8 cellular contexts compared by ENCODE assay signal in the genomic region with DNA sequence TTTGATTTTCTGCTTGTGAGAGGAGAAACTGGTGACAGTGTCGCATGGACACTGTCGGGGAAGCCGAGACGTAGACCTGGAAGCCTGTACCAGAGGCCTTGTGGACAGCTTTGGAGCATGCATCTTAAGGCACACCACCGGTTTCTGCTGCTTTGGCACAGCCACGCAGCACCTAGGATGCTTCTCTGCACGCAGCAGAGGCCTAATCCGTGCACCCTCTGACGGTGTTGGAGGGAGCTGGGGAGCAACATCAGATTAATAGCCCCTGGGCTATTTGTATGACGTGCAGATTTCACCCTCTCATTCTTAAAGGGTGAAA. TPM values are rescaled to one million over a fixed set of nuclear protein-coding genes. Genes with fewer than 3 reads are reported as not detected.
DNase-seq lines count a peak whose midpoint lies in the region; ATAC-seq and TF ChIP-seq lines count a peak whose summit lies in the region.

No MANE protein-coding gene starts in this region.

- no peaks in the 10 kb centered on the region for H3K9me2 ChIP-seq in OCI-LY7 (ENCODE audit: insufficient read depth, low read length)

- intact Hi-C loops in OCI-LY7 (cut with micrococcal nuclease; ENCODE audit: unreplicated experiment) = loop anchor here (1.0 to 5.0 kb wide), 8 partner anchors 38 to 824 kb away; a partner anchor contains a TSS

- CTCF ChIA-PET in OCI-LY7 (lab: Charles Lee; ENCODE audit: unreplicated experiment) = interaction anchor here (1.1 to 6.2 kb wide), 4 partner anchors 37 to 460 kb away, joined by 4 to 53 read pairs (median 6); no protein-coding TSS in a partner anchor

- TF ChIP-seq CTCF in OCI-LY7 (conservative IDR thresholded peaks at IDR 0.05; ENCODE audit: low read length) (no peak), epithelial cell of esophagus (IDR thresholded peaks at IDR 0.05; ENCODE audit: insufficient read depth, low read depth, low read length, missing control alignments) (no peak), osteoblast (IDR thresholded peaks at IDR 0.05; ENCODE audit: extremely low read depth, low read depth, low read length) (no peak)

- H3K27me3 ChIP-seq in osteoblast (ENCODE audit: insufficient read depth, low read length) = no peaks in the 10 kb centered on the region

- no TSS peak for BruUV-seq in OCI-LY7 (replicated peaks; lab: Mats Ljungman, UMichigan)

- no peak for DNase-seq in T-helper 2 cell treated with Interferon-gamma antibody and Interleukin-4, amounts not matched to agents 5 μg/mL and 100 μg/mL, for 36 hours (ENCODE audit: low spot score)
- DNase-seq in T-helper 2 cell = no peak
- peak; percentile 81 for DNase-seq in OCI-LY7 (ENCODE audit: low spot score)
- no peak for DNase-seq in epithelial cell of esophagus (ENCODE audit: low read depth)
- peak; percentile 78 for DNase-seq in osteoblast (ENCODE audit: insufficient read length, low spot score, missing footprints)
- no peak for DNase-seq in NCI-H1930 (lab: John Stamatoyannopoulos, UW)
- no peak for DNase-seq in NCI-H2029 (lab: John Stamatoyannopoulos, UW)

- peak overlapping the region; percentile 75 for H3K4me3 ChIP-seq in OCI-LY7 (ENCODE audit: low read depth, low read length, poor library complexity, severe bottlenecking)
- peak overlapping the region; percentile 92 for H3K4me3 ChIP-seq in epithelial cell of esophagus (ENCODE audit: low read length)
- peak overlapping the region; percentile 96 for H3K4me3 ChIP-seq in osteoblast (ENCODE audit: insufficient read depth, low read length)

- H3K4me1 ChIP-seq in OCI-LY7 (ENCODE audit: insufficient read depth, low read length, poor library complexity, severe bottlenecking) (peaks cover 31% of the 10 kb centered on the region), osteoblast (ENCODE audit: insufficient read depth, low read length) (peaks cover 36% of the 10 kb centered on the region)

- POLR2A ChIA-PET in OCI-LY7 (lab: Charles Lee) = interaction anchor here (0.7 to 9.8 kb wide), 14 partner anchors 29 to 460 kb away, joined by 3 to 127 read pairs (median 6); a partner anchor contains a TSS

- peak overlapping the region; percentile 90 for H3K4me3 Mint-ChIP-seq in T-helper 2 cell treated with Interferon-gamma antibody and Interleukin-4, amounts not matched to agents 5 μg/mL and 100 μg/mL, for 36 hours

- H3K36me3 ChIP-seq in OCI-LY7 (ENCODE audit: insufficient read depth, low read length) = peaks cover 27% of the 10 kb centered on the region
- peaks cover 3% of the 10 kb centered on the region for H3K36me3 ChIP-seq in osteoblast (ENCODE audit: insufficient read depth, low read length)

- H3K9me3 ChIP-seq in OCI-LY7 (ENCODE audit: low read length) (0 out of 2 replicates have a peak, but pooled peaks cover 3% of the 10 kb centered on the region), osteoblast (ENCODE audit: low read depth, low read length) (no peaks in the 10 kb centered on the region)

- H3K9me3 Mint-ChIP-seq in T-helper 2 cell treated with Interferon-gamma antibody and Interleukin-4, amounts not matched to agents 5 μg/mL and 100 μg/mL, for 36 hours = no peaks in the 10 kb centered on the region

- H4K20me1 ChIP-seq in OCI-LY7 (ENCODE audit: insufficient read depth, low read length) = no peaks in the 10 kb centered on the region
- H4K20me1 ChIP-seq in osteoblast (ENCODE audit: insufficient read depth, low read length) = no peaks in the 10 kb centered on the region

- peak overlapping the region; percentile 41 for H3K27ac Mint-ChIP-seq in T-helper 2 cell treated with Interferon-gamma antibody and Interleukin-4, amounts not matched to agents 5 μg/mL and 100 μg/mL, for 36 hours

- peaks cover 7% of the 10 kb centered on the region for H3K4me1 Mint-ChIP-seq in T-helper 2 cell treated with Interferon-gamma antibody and Interleukin-4, amounts not matched to agents 5 μg/mL and 100 μg/mL, for 36 hours (ENCODE audit: low read depth)

- peak overlapping the region; percentile 84 for H3K27ac ChIP-seq in OCI-LY7 (ENCODE audit: low read depth, low read length, poor library complexity, severe bottlenecking)
- peak overlapping the region; percentile 57 for H3K27ac ChIP-seq in osteoblast (ENCODE audit: low read depth, low read length)

- H3K36me3 Mint-ChIP-seq in T-helper 2 cell treated with Interferon-gamma antibody and Interleukin-4, amounts not matched to agents 5 μg/mL and 100 μg/mL, for 36 hours (ENCODE audit: low read depth) = no peaks in the 10 kb centered on the region

- H2AFZ ChIP-seq in OCI-LY7 (ENCODE audit: low read length) (peak overlapping the region; percentile 93; the same call in 1 of the 2 replicates), osteoblast (ENCODE audit: low read length) (peak overlapping the region; percentile 92)

- peak; percentile 32 for ATAC-seq in HG02623 (IDR thresholded peaks at IDR 0.05; ENCODE audit: unreplicated experiment)

- peak overlapping the region; percentile 96 for H3K4me2 ChIP-seq in OCI-LY7 (ENCODE audit: low read length)
- H3K4me2 ChIP-seq in osteoblast (ENCODE audit: insufficient read depth, low read length) = peak overlapping the region; percentile 100

- H3K79me2 ChIP-seq in OCI-LY7 (ENCODE audit: insufficient read depth, low read depth, low read length) (peaks cover 42% of the 10 kb centered on the region), osteoblast (ENCODE audit: insufficient read depth, low read length) (peaks cover 22% of the 10 kb centered on the region)

- H3K27me3 Mint-ChIP-seq in T-helper 2 cell treated with Interferon-gamma antibody and Interleukin-4, amounts not matched to agents 5 μg/mL and 100 μg/mL, for 36 hours (ENCODE audit: low read depth) = no peaks in the 10 kb centered on the region

RNA-seq across cellular contexts. Expression of a gene that starts 30.3 kb away (rescaled TPM):
- total RNA-seq in OCI-LY7 (2014; rRNA removed; shearing (Covaris generic)) = 0.39 TPM in 1 of 2 replicates, not detected in the other
- not detected in 2 replicates for total RNA-seq in OCI-LY7 (2022)
- not detected in 2 replicates for total RNA-seq in osteoblast

RNA-seq across cellular contexts. Expression of a gene that starts 46.5 kb away (rescaled TPM):
- total RNA-seq in OCI-LY7 (2014; rRNA removed; shearing (Covaris generic)) = not detected in 2 replicates
- total RNA-seq in OCI-LY7 (2022) = not detected in 2 replicates
- total RNA-seq in osteoblast = under 0.01 TPM in 1 of 2 replicates, not detected in the other

Comparison
In these comparisons a context has a peak if more than half of its experiments do, and no peak if none do; other contexts are left out.
1. DNase-seq: peak in OCI-LY7 (single experiment) and osteoblast (single experiment); none in T-helper 2 cell treated with Interferon-gamma antibody and Interleukin-4, amounts not matched to agents 5 μg/mL and 100 μg/mL, for 36 hours (single experiment), T-helper 2 cell (0 of 5), epithelial cell of esophagus (single experiment), NCI-H1930 (0 of 2) and NCI-H2029 (single experiment).
2. Peak in every context shown above with its lines, with median percentiles within 50 percentile points of each other: H3K4me3 ChIP-seq.